ENCODE assay signal across 11 cellular contexts in genomic region chr19:14536926-14537692, GRCh38. TPM values are rescaled to one million over a fixed set of nuclear protein-coding genes. Genes with fewer than 3 reads are reported as not detected.
DNase-seq lines count a peak whose midpoint lies in the region; ATAC-seq and TF ChIP-seq lines count a peak whose summit lies in the region.
"Had no signal": no experiment of that assay in that cellular context is flagged by ENCODE, and none has a peak within 500 bp of the region (broad histone marks: within the 10 kb centered on the region; RNA-seq: fewer than 3 reads in every experiment).

No MANE protein-coding gene starts in this region.

- in situ Hi-C loops in GM23248 (cut with MboI), result no loop called here

- H3K4me3 ChIP-seq in GM23248 (no peak overlapping the region), endodermal cell (ENCODE audit: low read length) (peak overlapping the region; percentile 60), mucosa of rectum (ENCODE audit: low read length in 2 of 2) (peak overlapping the region; percentile 45 to 67)

- H3K27me3 Mint-ChIP-seq in T-cell (no peaks in the 10 kb centered on the region), endodermal cell (ENCODE audit: insufficient read depth) (no peaks in the 10 kb centered on the region)
- H3K27me3 Mint-ChIP-seq: dendritic cell treated with granulocyte-macrophage colony-stimulating factor and Interleukin-4, amounts not matched to agents 40 ng/mL and 50 ng/mL, for 4 days had no signal

- no peaks in the 10 kb centered on the region for H3F3A ChIP-seq in GM23248 (ENCODE audit: insufficient read depth)

- H3K9ac ChIP-seq in GM23248, result no peak overlapping the region
- no peak overlapping the region for H3K9ac ChIP-seq in endodermal cell (ENCODE audit: extremely low read depth, low read length, poor library complexity, severe bottlenecking)
- peak overlapping the region in 1 of 2 donors; percentile 38 for H3K9ac ChIP-seq in mucosa of rectum (ENCODE audit: low read depth in 1 of 2, low read length in 2 of 2)

- no peaks in the 10 kb centered on the region for H3K4me1 ChIP-seq in GM23248 (ENCODE audit: insufficient read depth)
- H3K4me1 ChIP-seq in endodermal cell (ENCODE audit: control insufficient read depth, insufficient read depth, low read length), result no peaks in the 10 kb centered on the region
- peaks cover 3 to 7% of the 10 kb centered on the region in 2 donors for H3K4me1 ChIP-seq in mucosa of rectum (ENCODE audit: control insufficient read depth in 2 of 2, insufficient read depth in 2 of 2, low read length in 2 of 2)

- H3K36me3 Mint-ChIP-seq in T-cell (peaks cover 12% of the 10 kb centered on the region), endodermal cell (ENCODE audit: low read depth) (peaks cover 14% of the 10 kb centered on the region)

- H4K20me1 ChIP-seq in GM23248 (ENCODE audit: insufficient read depth), result no peaks in the 10 kb centered on the region

- H3K4me1 Mint-ChIP-seq in T-cell, result peaks cover 42 to 56% (median 50%) of the 10 kb centered on the region in 3 donors
- H3K4me1 Mint-ChIP-seq in endodermal cell, result peaks cover 8% of the 10 kb centered on the region

- H3K36me3 ChIP-seq in GM23248 (ENCODE audit: low read depth) (no peaks in the 10 kb centered on the region), endodermal cell (ENCODE audit: control insufficient read depth, insufficient read depth, low read length) (no peaks in the 10 kb centered on the region), mucosa of rectum (ENCODE audit: control insufficient read depth in 2 of 2, insufficient read depth in 2 of 2, low read length in 2 of 2) (peaks cover 5 to 9% of the 10 kb centered on the region in 2 donors)

- H3K9me2 ChIP-seq in GM23248 (ENCODE audit: insufficient read depth), result no peaks in the 10 kb centered on the region

- H3K9me3 ChIP-seq in GM23248 (ENCODE audit: low read depth) (no peaks in the 10 kb centered on the region), endodermal cell (ENCODE audit: control insufficient read depth, low read length) (no peaks in the 10 kb centered on the region), mucosa of rectum (ENCODE audit: control insufficient read depth in 2 of 2, low read length in 2 of 2) (no peaks in the 10 kb centered on the region)

- ATAC-seq in T-cell (replicated peaks in 1 of 4) (peak; percentile 40 to 67 (median 63)), GM18868 (IDR thresholded peaks at IDR 0.05; ENCODE audit: unreplicated experiment) (no peak), HG02884 (IDR thresholded peaks at IDR 0.05; ENCODE audit: unreplicated experiment) (no peak), GM19395 (IDR thresholded peaks at IDR 0.05; ENCODE audit: unreplicated experiment) (no peak)

- no peak for TF ChIP-seq CTCF in endodermal cell (conservative IDR thresholded peaks at IDR 0.05)

- WGBS in GM23248 (ENCODE audit: low coverage in 1 of 2, low lambda C conversion rate in 2 of 2, missing lambda C conversion rate in 2 of 2), 2 experiments, result 28 to 72% methylated on average over 5 to 24 of the region's 24 CpGs
- WGBS in endodermal cell (ENCODE audit: insufficient coverage in 1 of 2, insufficient read length in 1 of 2), 2 experiments, result 21 to 50% methylated on average over 7 to 19 of the region's 24 CpGs

- no peaks in the 10 kb centered on the region for H3K27me3 ChIP-seq in GM23248 (replicated peaks; ENCODE audit: insufficient read depth)
- no peaks in the 10 kb centered on the region for H3K27me3 ChIP-seq in endodermal cell (ENCODE audit: control insufficient read depth, insufficient read depth, low read length, poor library complexity, severe bottlenecking)
- no peaks in the 10 kb centered on the region for H3K27me3 ChIP-seq in mucosa of rectum (ENCODE audit: control insufficient read depth in 2 of 2, insufficient read depth in 2 of 2, low read length in 2 of 2)

- H3K27ac ChIP-seq in GM23248 (no peak overlapping the region), endodermal cell (ENCODE audit: low read depth, low read length) (peak overlapping the region; percentile 32), mucosa of rectum (ENCODE audit: low read depth in 2 of 2, low read length in 2 of 2) (peak overlapping the region; percentile 65 to 76)

- H3K79me2 ChIP-seq in GM23248 (ENCODE audit: insufficient read depth), result peaks cover 20% of the 10 kb centered on the region

- H2AFZ ChIP-seq in GM23248, result no peak overlapping the region

- H3K27ac Mint-ChIP-seq in T-cell (peak overlapping the region; percentile 39 to 68), endodermal cell (peak overlapping the region; percentile 91)
- H3K27ac Mint-ChIP-seq: dendritic cell treated with granulocyte-macrophage colony-stimulating factor and Interleukin-4, amounts not matched to agents 40 ng/mL and 50 ng/mL, for 4 days had no signal

- H3K4me3 Mint-ChIP-seq in T-cell, result peak overlapping the region in 1 of 3 donors; percentile 33
- peak overlapping the region; percentile 43 for H3K4me3 Mint-ChIP-seq in endodermal cell
- H3K4me3 Mint-ChIP-seq: dendritic cell treated with granulocyte-macrophage colony-stimulating factor and Interleukin-4, amounts not matched to agents 40 ng/mL and 50 ng/mL, for 4 days had no signal

- CTCF ChIA-PET in T-cell (lab: Charles Lee), result interaction anchor here in 1 of 2 donors (1.7 kb wide), 1 partner anchor 14 kb away, joined by 6 read pairs; no protein-coding TSS in a partner anchor

- peak; percentile 50 for DNase-seq in GM23248
- peak in 28 of 34 experiments; percentile 24 to 60 (median 41) for DNase-seq in T-cell
- peak; percentile 98 for DNase-seq in endodermal cell
- no peak for DNase-seq in NCI-H1930 (lab: John Stamatoyannopoulos, UW)

- H3K9me3 Mint-ChIP-seq in T-cell (no peaks in the 10 kb centered on the region), endodermal cell (no peaks in the 10 kb centered on the region)
- H3K9me3 Mint-ChIP-seq: dendritic cell treated with granulocyte-macrophage colony-stimulating factor and Interleukin-4, amounts not matched to agents 40 ng/mL and 50 ng/mL, for 4 days had no signal

- no peak overlapping the region for H3K4me2 ChIP-seq in GM23248 (ENCODE audit: unreplicated experiment)

- POLR2A ChIA-PET in T-cell (lab: Charles Lee), result interaction anchor here in 1 of 2 donors (0.7 to 1.3 kb wide), 3 partner anchors 9 to 33 kb away, joined by 3 to 7 read pairs (median 5); no protein-coding TSS in a partner anchor

RNA-seq across cellular contexts. Expression of gene TECR, which starts 7.7 kb away (rescaled TPM):
- total RNA-seq in GM23248 (2014; rRNA removed; shearing (Covaris generic)), result 38.8 and 40.1 TPM in 2 replicates
- 129 and 132 TPM in 2 replicates for polyA plus RNA-seq in GM23248 (2016; fragmentation: Nextera tagmentation; extraction: Ambion mirVana)
- 100 to 1,000 TPM; 137 to 207 (median 171) TPM for total RNA-seq in T-cell
- 100 to 1,000 TPM; 127 to 140 TPM for total RNA-seq in endodermal cell
- polyA plus RNA-seq in endodermal cell (2013, experiment 1 of 2), result 108 TPM
- 101 TPM for polyA plus RNA-seq in endodermal cell (2013, experiment 2 of 2)

RNA-seq across cellular contexts. Expression of gene DNAJB1, which starts 18.9 kb away (rescaled TPM):
- total RNA-seq in GM23248 (2014; rRNA removed; shearing (Covaris generic)), result 82.5 and 101 TPM in 2 replicates
- 124 and 127 TPM in 2 replicates for polyA plus RNA-seq in GM23248 (2016; fragmentation: Nextera tagmentation; extraction: Ambion mirVana)
- total RNA-seq in T-cell (100 to 1,000 TPM; 158 to 575 (median 165) TPM), endodermal cell (10 to 100 TPM; 66.1 to 70.0 TPM)
- 62.8 TPM for polyA plus RNA-seq in endodermal cell (2013, experiment 1 of 2)
- polyA plus RNA-seq in endodermal cell (2013, experiment 2 of 2), result 56.0 TPM

RNA-seq across cellular contexts. Expression of gene NDUFB7, which starts 34.8 kb away (rescaled TPM):
- 186 and 244 TPM in 2 replicates for total RNA-seq in GM23248 (2014; rRNA removed; shearing (Covaris generic))
- polyA plus RNA-seq in GM23248 (2016; fragmentation: Nextera tagmentation; extraction: Ambion mirVana), result 316 and 336 TPM in 2 replicates
- total RNA-seq in T-cell (100 to 1,000 TPM in 1 of 5 donors, 10 to 100 TPM in 4; 47.9 to 112 (median 90.4) TPM), endodermal cell (100 to 1,000 TPM; 127 to 141 TPM)
- polyA plus RNA-seq in endodermal cell (2013, experiment 1 of 2), result 135 TPM
- polyA plus RNA-seq in endodermal cell (2013, experiment 2 of 2), result 123 TPM

RNA-seq across cellular contexts. Expression of gene GIPC1, which starts 41.2 kb away (rescaled TPM):
- 143 and 173 TPM in 2 replicates for total RNA-seq in GM23248 (2014; rRNA removed; shearing (Covaris generic))
- polyA plus RNA-seq in GM23248 (2016; fragmentation: Nextera tagmentation; extraction: Ambion mirVana), result 106 and 112 TPM in 2 replicates
- total RNA-seq in T-cell (10 to 100 TPM; 27.5 to 44.4 (median 35.4) TPM), endodermal cell (10 to 100 TPM; 68.6 to 72.6 TPM)
- polyA plus RNA-seq in endodermal cell (2013, experiment 1 of 2), result 60.1 TPM
- polyA plus RNA-seq in endodermal cell (2013, experiment 2 of 2), result 55.9 TPM

RNA-seq across cellular contexts. Expression of gene CLEC17A, which starts 45.8 kb away (rescaled TPM):
- not detected in 2 replicates for total RNA-seq in GM23248 (2014; rRNA removed; shearing (Covaris generic))
- not detected in 2 replicates for polyA plus RNA-seq in GM23248 (2016; fragmentation: Nextera tagmentation; extraction: Ambion mirVana)
- 1 to 10 TPM in 3 of 5 donors, under 1 TPM in 2; 0.40 to 5.2 (median 1.1) TPM for total RNA-seq in T-cell
- not detected for total RNA-seq in endodermal cell
- not detected for polyA plus RNA-seq in endodermal cell (2013, experiment 1 of 2)
- not detected for polyA plus RNA-seq in endodermal cell (2013, experiment 2 of 2)
- total RNA-seq: HT1080, subcutaneous adipose tissue had no signal

Comparison
In these comparisons a context has a peak if more than half of its experiments do, and no peak if none do; other contexts are left out.
1. DNase-seq: peak in GM23248 (single experiment), T-cell (28 of 34) and endodermal cell (single experiment); none in NCI-H1930 (0 of 2).
2. ATAC-seq: peak in T-cell (4 of 4); none in GM18868 (single experiment), HG02884 (single experiment) and GM19395 (single experiment).